ENCODE assay signal across 22 cellular contexts in the genomic region with DNA sequence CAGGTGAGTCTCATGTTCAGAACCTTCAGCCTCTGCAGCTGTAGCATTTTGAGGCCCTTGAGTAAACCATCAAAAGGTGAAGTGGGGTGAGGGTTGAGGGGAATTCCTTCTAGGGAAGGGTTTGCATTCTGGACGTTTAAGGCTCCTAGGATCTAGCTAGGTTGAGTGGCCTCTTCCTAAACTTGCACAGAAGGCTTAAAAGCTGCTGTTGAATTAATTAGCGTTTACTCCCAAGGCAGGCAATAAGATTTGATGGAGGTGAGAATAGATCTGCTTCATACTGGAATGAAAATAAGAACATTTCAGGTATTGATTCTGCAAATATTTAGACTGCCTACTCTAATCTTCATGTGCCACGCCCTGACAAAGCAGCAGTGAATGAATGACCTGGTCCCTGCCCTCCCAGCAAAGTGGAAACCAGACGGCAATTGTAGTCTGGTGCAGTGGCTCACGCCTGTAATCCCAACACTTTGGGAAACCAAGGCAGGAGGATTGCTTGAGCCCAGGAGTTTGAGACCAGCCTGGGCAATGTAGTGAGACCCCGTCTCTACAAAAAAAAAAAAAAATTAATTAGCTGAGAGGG. TPM values are rescaled to one million over a fixed set of nuclear protein-coding genes. Genes with fewer than 3 reads are reported as not detected.
"Had no signal": no experiment of that assay in that cellular context is flagged by ENCODE, and none has a peak within 500 bp of the region (broad histone marks: within the 10 kb centered on the region; RNA-seq: fewer than 3 reads in every experiment).

No MANE protein-coding gene starts in this region.

- H3K4me3 ChIP-seq: body of pancreas, pancreas, sigmoid colon, thyroid gland, vagina had no signal

- ATAC-seq: body of pancreas, foreskin keratinocyte had no signal

- H3K9me3 Mint-ChIP-seq: activated B cell treated with CpG ODN at 0.5 μM for 24 hours; activated CD4-positive, alpha-beta memory T cell treated with anti-CD3 and anti-CD28 coated beads, Interleukin-2, amount 10 ng/mL, durations not matched to agents 7 days and 5 days; endodermal cell; mesothelial cell of epicardium had no signal

- H3K4me3 Mint-ChIP-seq: activated B cell treated with CpG ODN at 0.5 μM for 24 hours; activated CD4-positive, alpha-beta memory T cell treated with anti-CD3 and anti-CD28 coated beads, Interleukin-2, amount 10 ng/mL, durations not matched to agents 7 days and 5 days; activated CD8-positive, alpha-beta memory T cell treated with anti-CD3 and anti-CD28 coated beads, Interleukin-2, amount 10 ng/mL, durations not matched to agents 7 days and 5 days; endodermal cell; mesothelial cell of epicardium had no signal

- H3K27ac ChIP-seq: body of pancreas, epithelial cell of prostate, foreskin keratinocyte, neutrophil, pancreas, sigmoid colon, thyroid gland, vagina had no signal

- H3K4me1 Mint-ChIP-seq: activated B cell treated with CpG ODN at 0.5 μM for 24 hours, endodermal cell, mesothelial cell of epicardium had no signal

- H3K36me3 ChIP-seq: neutrophil, pancreas, sigmoid colon, thyroid gland, vagina had no signal

- H3K27me3 ChIP-seq: body of pancreas, foreskin keratinocyte, neutrophil, pancreas, sigmoid colon, thyroid gland, vagina had no signal

- H3K36me3 Mint-ChIP-seq: activated CD8-positive, alpha-beta memory T cell treated with anti-CD3 and anti-CD28 coated beads, Interleukin-2, amount 10 ng/mL, durations not matched to agents 7 days and 5 days; mesothelial cell of epicardium had no signal

- DNase-seq: activated B cell treated with CpG ODN at 0.5 μM for 24 hours; activated CD4-positive, alpha-beta memory T cell treated with anti-CD3 and anti-CD28 coated beads, Interleukin-2, amount 10 ng/mL, durations not matched to agents 7 days and 5 days; activated CD4-positive, alpha-beta T cell treated with anti-CD3 and anti-CD28 coated beads for 48 hours; activated CD8-positive, alpha-beta memory T cell treated with anti-CD3 and anti-CD28 coated beads, Interleukin-2, amount 10 ng/mL, durations not matched to agents 7 days and 5 days; body of pancreas; endodermal cell; foreskin keratinocyte; hypothalamus; pancreas; stimulated activated CD8-positive, alpha-beta memory T cell treated with anti-CD3 and anti-CD28 coated beads, Interleukin-4, amount 100 ng/mL, for 48 hours; stimulated activated naive CD4-positive, alpha-beta T cell; thyroid gland had no signal

- H3K9me3 ChIP-seq: body of pancreas, neutrophil, pancreas, sigmoid colon, thyroid gland, vagina had no signal

- H3K4me1 ChIP-seq: pancreas, sigmoid colon, thyroid gland had no signal

- H3K27ac Mint-ChIP-seq: activated B cell treated with CpG ODN at 0.5 μM for 24 hours; activated CD4-positive, alpha-beta memory T cell treated with anti-CD3 and anti-CD28 coated beads, Interleukin-2, amount 10 ng/mL, durations not matched to agents 7 days and 5 days; activated CD8-positive, alpha-beta memory T cell treated with anti-CD3 and anti-CD28 coated beads, Interleukin-2, amount 10 ng/mL, durations not matched to agents 7 days and 5 days; endodermal cell had no signal

RNA-seq across cellular contexts. Expression of gene KPNA7, which starts 11.4 kb away (rescaled TPM):
- total RNA-seq: activated B cell treated with CpG ODN at 0.5 μM for 24 hours; activated CD4-positive, alpha-beta memory T cell treated with anti-CD3 and anti-CD28 coated beads, Interleukin-2, amount 10 ng/mL, durations not matched to agents 7 days and 5 days; activated CD8-positive, alpha-beta memory T cell treated with anti-CD3 and anti-CD28 coated beads, Interleukin-2, amount 10 ng/mL, durations not matched to agents 7 days and 5 days; cardiac septum; endodermal cell; fibroblast of lung; foreskin keratinocyte; lung microvascular endothelial cell; mesothelial cell of epicardium; sigmoid colon; subcutaneous adipose tissue; T-helper 2 cell treated with Interferon-gamma antibody and Interleukin-4, amounts not matched to agents 100 ng/mL and 5 ng/mL, for 36 hours; thyroid gland; vagina had no signal

RNA-seq across cellular contexts. Expression of gene MYH16, which starts 53.4 kb away (rescaled TPM):
- total RNA-seq: activated B cell treated with CpG ODN at 0.5 μM for 24 hours; activated CD4-positive, alpha-beta memory T cell treated with anti-CD3 and anti-CD28 coated beads, Interleukin-2, amount 10 ng/mL, durations not matched to agents 7 days and 5 days; activated CD8-positive, alpha-beta memory T cell treated with anti-CD3 and anti-CD28 coated beads, Interleukin-2, amount 10 ng/mL, durations not matched to agents 7 days and 5 days; cardiac septum; endodermal cell; fibroblast of lung; lung microvascular endothelial cell; sigmoid colon; subcutaneous adipose tissue; T-helper 2 cell treated with Interferon-gamma antibody and Interleukin-4, amounts not matched to agents 100 ng/mL and 5 ng/mL, for 36 hours; thyroid gland; vagina had no signal
